In the genomic region with DNA sequence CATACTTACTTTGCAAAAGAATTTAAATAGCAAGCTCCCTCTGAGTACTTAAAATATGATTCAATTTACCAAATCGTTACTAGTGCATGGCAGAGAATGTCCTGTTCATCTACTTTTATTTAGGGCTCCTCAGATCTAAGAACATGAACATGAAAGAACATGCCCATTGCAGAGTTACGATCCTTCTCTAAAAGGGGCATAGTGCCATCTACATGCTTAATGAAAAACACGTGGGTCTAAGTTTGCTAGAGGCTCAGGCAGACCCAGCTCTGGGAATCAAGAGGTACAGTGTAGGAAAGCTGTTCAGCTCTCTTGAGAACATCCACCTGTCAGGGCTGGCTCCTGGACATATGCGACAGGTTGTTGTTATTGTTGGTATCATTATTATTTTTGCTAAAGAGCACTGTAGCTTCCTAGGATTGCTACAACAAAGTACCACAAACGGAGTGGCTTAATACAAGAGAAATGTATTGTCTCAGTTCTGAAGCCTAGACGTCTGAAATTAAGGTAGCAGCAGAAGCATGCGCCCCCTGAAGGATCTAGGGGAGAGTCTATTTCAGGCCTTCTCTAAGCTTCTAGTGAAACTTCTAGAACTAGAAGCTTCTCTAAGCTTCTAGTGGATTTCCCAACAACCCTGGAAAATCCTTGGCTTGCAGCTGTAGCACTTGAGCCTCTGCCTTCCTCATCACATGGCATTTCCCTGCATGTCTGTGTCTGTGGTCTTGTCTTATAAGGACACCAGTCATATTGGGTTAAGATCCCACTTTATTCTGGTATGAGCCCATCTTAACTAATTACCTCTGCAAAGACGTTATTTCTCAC, we compare ENCODE assay signal across 9 cellular contexts.
A peak's percentile ranks its signal among the peaks of the same experiment; 100 is the strongest.
DNase-seq lines count a peak whose midpoint lies in the region; ATAC-seq and TF ChIP-seq lines count a peak whose summit lies in the region.
"Had no signal": no experiment of that assay in that cellular context is flagged by ENCODE, and none has a peak within 500 bp of the region (broad histone marks: within the 10 kb centered on the region; RNA-seq: fewer than 3 reads in every experiment).

No MANE protein-coding gene starts in this region.

- peak overlapping the region in 8 of 11 experiments; percentile 1 to 57 (median 36); a peak in 8 of 22 replicates for H3K4me2 ChIP-seq in BLaER1 treated with 17β-estradiol and CSF1 and Interleukin-3, amounts not matched to agents 10 nM and 100 nM
- H3K4me2 ChIP-seq in PC-3 (ENCODE audit: low read length) = no peak overlapping the region

- H3F3A ChIP-seq in PC-3 (ENCODE audit: low read length, unreplicated experiment) = no peaks in the 10 kb centered on the region

- H3K9me3 ChIP-seq in BLaER1 treated with 17β-estradiol and CSF1 and Interleukin-3, amounts not matched to agents 10 nM and 100 nM (replicated peaks in 1 of 11) = no peaks in the 10 kb centered on the region
- H3K9me3 ChIP-seq in PC-3 (ENCODE audit: low read length) = no peaks in the 10 kb centered on the region
- H3K9me3 ChIP-seq in colonic mucosa = no peaks in the 10 kb centered on the region
- H3K9me3 ChIP-seq: tibial nerve had no signal

- no peaks in the 10 kb centered on the region for H3K36me3 ChIP-seq in BLaER1 treated with 17β-estradiol and CSF1 and Interleukin-3, amounts not matched to agents 10 nM and 100 nM
- H3K36me3 ChIP-seq in PC-3 (ENCODE audit: low read depth, low read length) (no peaks in the 10 kb centered on the region), colonic mucosa (no peaks in the 10 kb centered on the region)
- H3K36me3 ChIP-seq: tibial nerve had no signal

- ATAC-seq in PC-3 (peak; percentile 56), GM19328 (IDR thresholded peaks at IDR 0.05; ENCODE audit: unreplicated experiment) (no peak), HG02623 (IDR thresholded peaks at IDR 0.05; ENCODE audit: unreplicated experiment) (no peak)

- BruUV-seq in PC-3 (replicated peaks; lab: Mats Ljungman, UMichigan) = no TSS peak

- H4K20me1 ChIP-seq in BLaER1 treated with 17β-estradiol and CSF1 and Interleukin-3, amounts not matched to agents 10 nM and 100 nM = no peaks in the 10 kb centered on the region
- H4K20me1 ChIP-seq in PC-3 (ENCODE audit: low read length) = no peaks in the 10 kb centered on the region

- no peaks in the 10 kb centered on the region for H3K79me2 ChIP-seq in PC-3 (ENCODE audit: low read length)

- no peaks in the 10 kb centered on the region for H3K27me3 ChIP-seq in BLaER1 treated with 17β-estradiol and CSF1 and Interleukin-3, amounts not matched to agents 10 nM and 100 nM
- H3K27me3 ChIP-seq in PC-3 (ENCODE audit: low read length) (no peaks in the 10 kb centered on the region), colonic mucosa (no peaks in the 10 kb centered on the region)
- H3K27me3 ChIP-seq: tibial nerve had no signal

- no peak overlapping the region; a peak in 1 of 22 replicates for H3K27ac ChIP-seq in BLaER1 treated with 17β-estradiol and CSF1 and Interleukin-3, amounts not matched to agents 10 nM and 100 nM
- no peak overlapping the region for H3K27ac ChIP-seq in PC-3 (ENCODE audit: low read length)
- no peak overlapping the region for H3K27ac ChIP-seq in colonic mucosa
- H3K27ac ChIP-seq: tibial nerve had no signal

- H3K9ac ChIP-seq in BLaER1 treated with 17β-estradiol and CSF1 and Interleukin-3, amounts not matched to agents 10 nM and 100 nM = no peak overlapping the region; a peak in 1 of 22 replicates
- H3K9ac ChIP-seq in PC-3 (ENCODE audit: low read length) (no peak overlapping the region), colonic mucosa (ENCODE audit: low read depth in 2 of 2, low read length in 2 of 2) (no peak overlapping the region)

- peak; percentile 37; the same call in 1 of the 2 replicates for TF ChIP-seq CTCF in PC-3 (conservative IDR thresholded peaks at IDR 0.05; ENCODE audit: low read depth, low read length)
- TF ChIP-seq CTCF in colonic mucosa (IDR thresholded peaks at IDR 0.05) = no peak

- peaks cover 5 to 18% (median 15%) of the 10 kb centered on the region in 10 experiments; a peak in 19 of 20 replicates for H3K4me1 ChIP-seq in BLaER1 treated with 17β-estradiol and CSF1 and Interleukin-3, amounts not matched to agents 10 nM and 100 nM
- H3K4me1 ChIP-seq in PC-3 (ENCODE audit: insufficient read depth, low read length) (0 out of 2 replicates have a peak, but pooled peaks cover 4% of the 10 kb centered on the region), colonic mucosa (no peaks in the 10 kb centered on the region)

- DNase-seq in HCEC 1CT (peak; percentile 14), PC-3 (peak; percentile 19), globus pallidus (ENCODE audit: low spot score) (peak; percentile 18), SKM-1 treated with dmso at 0.1 percent for 144 hours (lab: John Stamatoyannopoulos, UW; ENCODE audit: unreplicated experiment) (no peak), colonic mucosa (no peak)

- CTCF ChIA-PET in PC-3 (lab: Charles Lee) = no interaction called here

- intact Hi-C loops in PC-3 (cut with micrococcal nuclease) = loop anchor here (5.0 to 10.0 kb wide), 2 partner anchors 73 to 271 kb away; no protein-coding TSS in a partner anchor
- intact Hi-C loops in colonic mucosa (cut with DNase I) = no loop called here

- no peaks in the 10 kb centered on the region for H3K9me2 ChIP-seq in PC-3 (replicated peaks; ENCODE audit: low read length)

- H2AFZ ChIP-seq in PC-3 (ENCODE audit: low read length) = no peak overlapping the region

- H3K4me3 ChIP-seq in BLaER1 treated with 17β-estradiol and CSF1 and Interleukin-3, amounts not matched to agents 10 nM and 100 nM = no peak overlapping the region
- no peak overlapping the region for H3K4me3 ChIP-seq in PC-3 (ENCODE audit: low read length)
- H3K4me3 ChIP-seq in colonic mucosa = no peak overlapping the region
- H3K4me3 ChIP-seq: tibial nerve had no signal

- POLR2A ChIA-PET in PC-3 (lab: Charles Lee; ENCODE audit: unreplicated experiment) = no interaction called here

Comparison
In these comparisons a context has a peak if more than half of its experiments do, and no peak if none do; other contexts are left out.
1. DNase-seq: peak in HCEC 1CT (single experiment), PC-3 (single experiment) and globus pallidus (single experiment); none in SKM-1 treated with dmso at 0.1 percent for 144 hours (single experiment) and colonic mucosa (single experiment).